ENCODE assay signal across 15 cellular contexts in the genomic region with DNA sequence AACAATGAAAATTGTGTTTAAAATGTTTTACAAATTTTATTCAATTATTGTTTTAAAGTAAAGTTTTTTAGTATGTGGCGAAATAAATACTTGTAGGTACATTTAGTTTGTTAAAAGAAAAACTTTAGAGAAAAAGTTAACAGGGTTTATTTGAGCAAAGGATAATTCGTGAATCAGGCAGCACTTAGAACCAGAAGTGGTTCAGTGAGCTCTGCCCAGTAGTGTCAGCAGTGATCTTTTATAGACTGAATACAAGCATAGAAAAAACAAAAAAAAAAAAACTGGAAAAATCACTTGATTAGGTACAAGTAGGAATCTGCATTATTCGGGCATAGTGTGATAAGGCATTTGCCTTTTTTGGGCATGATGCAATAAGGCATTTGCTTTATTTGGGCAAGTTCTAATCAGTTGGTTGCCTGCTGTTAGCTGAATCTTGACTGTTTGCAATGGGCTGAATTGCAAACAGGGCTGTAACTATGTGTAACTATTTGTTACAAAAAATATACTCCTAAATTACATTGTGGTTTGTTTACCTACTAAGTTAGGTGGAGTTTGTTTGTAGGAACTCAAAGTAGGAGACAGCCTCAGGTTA.
"Had no signal": no experiment of that assay in that cellular context is flagged by ENCODE, and none has a peak within 500 bp of the region (broad histone marks: within the 10 kb centered on the region; RNA-seq: fewer than 3 reads in every experiment).

No MANE protein-coding gene starts in this region.

- H3K27me3 ChIP-seq: colonic mucosa, stomach had no signal

- H3K9me3 Mint-ChIP-seq: activated CD4-positive, alpha-beta memory T cell treated with anti-CD3 and anti-CD28 coated beads, Interleukin-2, amount 10 ng/mL, durations not matched to agents 7 days and 5 days; activated T-helper 1 cell treated with anti-CD3 and anti-CD28 coated beads, Interleukin-12 subunit alpha, Interleukin-12 subunit beta, Interleukin-2, Interleukin-4 antibody, amounts not matched to agents 30 ng/mL and 10 ng/mL and 1 ng/mL, durations not matched to agents 14 hours and 24 hours and 36 hours; nephron progenitor cell had no signal

- H3K4me1 ChIP-seq: colonic mucosa, left ventricle myocardium inferior, stomach had no signal

- H3K4me1 Mint-ChIP-seq: activated CD4-positive, alpha-beta memory T cell treated with anti-CD3 and anti-CD28 coated beads, Interleukin-2, amount 10 ng/mL, durations not matched to agents 7 days and 5 days; activated CD4-positive, alpha-beta T cell treated with anti-CD3 and anti-CD28 coated beads for 36 hours; nephron progenitor cell had no signal

- H3K27ac ChIP-seq: colonic mucosa, left ventricle myocardium inferior, stomach had no signal

- H3K4me3 ChIP-seq: colonic mucosa, left ventricle myocardium inferior, stomach had no signal

- H3K36me3 ChIP-seq: colonic mucosa, left ventricle myocardium inferior, stomach had no signal

- DNase-seq: activated CD4-positive, alpha-beta memory T cell treated with anti-CD3 and anti-CD28 coated beads, Interleukin-2, amount 10 ng/mL, durations not matched to agents 7 days and 5 days; activated CD4-positive, alpha-beta T cell treated with anti-CD3 and anti-CD28 coated beads for 36 hours; activated CD8-positive, alpha-beta memory T cell treated with anti-CD3 and anti-CD28 coated beads, Interleukin-2, amount 50 U/mL, for 4 hours; activated naive CD4-positive, alpha-beta T cell treated with Interleukin-2 at 50 U/mL for 16 hours; colonic mucosa; foreskin melanocyte; head of caudate nucleus; islet precursor cell; left ventricle myocardium inferior; mesenchymal stem cell; nephron progenitor cell; stimulated activated CD4-positive, alpha-beta T cell treated with anti-CD3 and anti-CD28 coated beads, Interleukin-4, amount 100 ng/mL, for 4 hours; stomach; T-helper 9 cell had no signal

- H3K27ac Mint-ChIP-seq: activated CD4-positive, alpha-beta memory T cell treated with anti-CD3 and anti-CD28 coated beads, Interleukin-2, amount 10 ng/mL, durations not matched to agents 7 days and 5 days; activated CD4-positive, alpha-beta T cell treated with anti-CD3 and anti-CD28 coated beads for 36 hours; activated T-helper 1 cell treated with anti-CD3 and anti-CD28 coated beads, Interleukin-12 subunit alpha, Interleukin-12 subunit beta, Interleukin-2, Interleukin-4 antibody, amounts not matched to agents 30 ng/mL and 10 ng/mL and 1 ng/mL, durations not matched to agents 14 hours and 24 hours and 36 hours; nephron progenitor cell had no signal

- H3K9me3 ChIP-seq: colonic mucosa had no signal

- H3K4me3 Mint-ChIP-seq: activated CD4-positive, alpha-beta memory T cell treated with anti-CD3 and anti-CD28 coated beads, Interleukin-2, amount 10 ng/mL, durations not matched to agents 7 days and 5 days; activated CD4-positive, alpha-beta T cell treated with anti-CD3 and anti-CD28 coated beads for 36 hours; activated T-helper 1 cell treated with anti-CD3 and anti-CD28 coated beads, Interleukin-12 subunit alpha, Interleukin-12 subunit beta, Interleukin-2, Interleukin-4 antibody, amounts not matched to agents 30 ng/mL and 10 ng/mL and 1 ng/mL, durations not matched to agents 14 hours and 24 hours and 36 hours; nephron progenitor cell had no signal

- ATAC-seq: activated CD4-positive, alpha-beta T cell treated with anti-CD3 and anti-CD28 coated beads for 36 hours had no signal
